9 cellular contexts compared by ENCODE assay signal in the genomic region with DNA sequence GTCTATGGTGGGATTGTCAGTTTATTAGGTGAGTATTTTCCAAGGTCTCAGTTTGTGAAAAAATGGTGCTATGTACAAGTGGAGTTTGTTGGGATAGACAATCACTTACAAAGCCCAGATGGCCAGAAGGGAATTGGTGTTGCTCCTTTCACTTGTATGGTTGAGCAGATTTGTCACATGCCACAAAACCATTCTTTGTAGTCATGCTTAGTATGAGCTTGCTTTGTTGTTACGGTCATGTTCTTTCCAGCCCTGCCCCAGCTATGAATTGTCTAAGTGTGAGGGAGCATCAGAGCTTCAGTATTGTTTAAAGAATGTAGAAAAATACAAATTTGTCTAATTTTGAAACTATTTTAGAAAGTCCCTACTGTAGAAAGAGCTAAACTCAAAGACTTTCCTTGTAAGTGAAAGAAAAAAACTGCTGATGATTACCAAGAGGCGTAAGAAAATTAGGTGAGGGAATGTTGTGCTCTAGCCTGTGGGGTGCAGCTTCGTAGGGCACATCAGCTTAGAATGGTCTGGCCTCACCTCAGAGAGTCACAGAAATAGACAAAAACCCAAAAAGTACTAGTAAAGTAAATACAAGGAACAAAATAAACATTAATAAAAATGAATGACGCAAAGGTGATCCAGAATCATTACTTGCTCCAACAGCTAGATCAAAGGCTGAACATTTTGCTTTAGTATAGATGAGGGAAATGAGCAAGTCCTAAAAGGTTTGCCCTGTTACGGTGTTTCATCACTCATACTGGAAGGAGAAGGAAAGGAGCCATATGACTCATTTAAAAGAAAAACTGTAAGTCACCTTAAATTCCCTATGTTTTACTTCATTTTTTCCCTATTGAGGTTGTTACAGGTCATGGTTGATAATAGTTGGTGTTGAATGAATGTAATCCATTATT. TPM values are rescaled to one million over a fixed set of nuclear protein-coding genes. Genes with fewer than 3 reads are reported as not detected.
DNase-seq lines count a peak whose midpoint lies in the region; ATAC-seq and TF ChIP-seq lines count a peak whose summit lies in the region.
"Had no signal": no experiment of that assay in that cellular context is flagged by ENCODE, and none has a peak within 500 bp of the region (broad histone marks: within the 10 kb centered on the region; RNA-seq: fewer than 3 reads in every experiment).

No MANE protein-coding gene starts in this region.

- no peaks in the 10 kb centered on the region for H3K9me2 ChIP-seq in SK-N-SH

- H3K27ac ChIP-seq in SK-N-SH (ENCODE audit: low read depth in 2 of 2, low read length in 1 of 2), result no peak overlapping the region

- TF ChIP-seq CTCF in SK-N-SH (IDR thresholded peaks at IDR 0.05) (no peak), fibroblast of the aortic adventitia (IDR thresholded peaks at IDR 0.05; ENCODE audit: insufficient read depth, low read length) (no peak)

- H3K79me2 ChIP-seq in SK-N-SH (ENCODE audit: insufficient read depth), result peaks cover 72% of the 10 kb centered on the region

- TF ChIP-seq EP300 in SK-N-SH (IDR thresholded peaks at IDR 0.05; ENCODE audit: borderline replicate concordance in 1 of 2, low read depth in 1 of 2, low read length in 1 of 2), result no peak

- H3K4me1 ChIP-seq in SK-N-SH (ENCODE audit: control insufficient read depth in 1 of 2, insufficient read depth in 2 of 2, low read depth in 1 of 2, low read length in 1 of 2), result peaks cover 13 to 35% of the 10 kb centered on the region in 2 experiments; a peak in 3 of 4 replicates

- POLR2A ChIA-PET in SK-N-SH (lab: Yijun Ruan, JAX) (no interaction called here), T-cell (lab: Charles Lee) (interaction anchor here (0.5 to 2.4 kb wide), 4 partner anchors 10 to 205 kb away, joined by 3 to 15 read pairs (median 3); a partner anchor contains a TSS)

- H3K9ac ChIP-seq in SK-N-SH, result no peak overlapping the region

- H3F3A ChIP-seq in SK-N-SH (replicated peaks; ENCODE audit: insufficient read depth), result peaks cover 49% of the 10 kb centered on the region

- no peak for TF ChIP-seq RAD21 in SK-N-SH (IDR thresholded peaks at IDR 0.05; ENCODE audit: low read length)

- H2AFZ ChIP-seq in SK-N-SH (ENCODE audit: low read depth), result no peak overlapping the region

- H3K4me2 ChIP-seq in SK-N-SH, result no peak overlapping the region

- H3K4me1 Mint-ChIP-seq in T-cell, result peaks cover 28 to 60% (median 56%) of the 10 kb centered on the region in 3 donors
- peaks cover 47% of the 10 kb centered on the region for H3K4me1 Mint-ChIP-seq in stimulated activated naive CD8-positive, alpha-beta T cell treated with anti-CD3 and anti-CD28 coated beads, Interleukin-15, amount 100 ng/mL, for 72 hours

- no peaks in the 10 kb centered on the region for H3K27me3 ChIP-seq in SK-N-SH (ENCODE audit: insufficient read depth)

- peak overlapping the region; percentile 93 to 96 for H3K27ac Mint-ChIP-seq in T-cell
- peak overlapping the region in 1 of 2 donors; percentile 79 for H3K27ac Mint-ChIP-seq in stimulated activated naive CD8-positive, alpha-beta T cell treated with anti-CD3 and anti-CD28 coated beads, Interleukin-15, amount 100 ng/mL, for 72 hours

- no peaks in the 10 kb centered on the region for H3K27me3 Mint-ChIP-seq in T-cell
- H3K27me3 Mint-ChIP-seq in stimulated activated naive CD8-positive, alpha-beta T cell treated with anti-CD3 and anti-CD28 coated beads, Interleukin-15, amount 100 ng/mL, for 72 hours, result no peaks in the 10 kb centered on the region

- peaks cover 46% of the 10 kb centered on the region for H3K36me3 Mint-ChIP-seq in T-cell

- peaks cover 23% of the 10 kb centered on the region for H4K20me1 ChIP-seq in SK-N-SH (ENCODE audit: insufficient read depth)

- ATAC-seq in SK-N-SH treated with all-trans-retinoic acid at 6 μM for 48 hours (no peak), T-cell (replicated peaks in 1 of 4) (peak in 1 of 4 experiments; percentile 40)
- peak; percentile 82 for ATAC-seq in stimulated activated naive CD8-positive, alpha-beta T cell treated with anti-CD3 and anti-CD28 coated beads, Interleukin-15, amount 100 ng/mL, for 72 hours

- peaks cover 0 to 16% (median 4%) of the 10 kb centered on the region in 3 donors for H3K9me3 Mint-ChIP-seq in T-cell
- peaks cover 8 to 10% of the 10 kb centered on the region in 2 donors for H3K9me3 Mint-ChIP-seq in stimulated activated naive CD8-positive, alpha-beta T cell treated with anti-CD3 and anti-CD28 coated beads, Interleukin-15, amount 100 ng/mL, for 72 hours

- peaks cover 54 to 65% of the 10 kb centered on the region in 2 experiments for H3K36me3 ChIP-seq in SK-N-SH (replicated peaks in 1 of 2; ENCODE audit: control insufficient read depth in 1 of 2, insufficient read depth in 2 of 2, low read length in 1 of 2)

- peak overlapping the region; percentile 32 to 62 (median 42) for H3K4me3 Mint-ChIP-seq in T-cell
- peak overlapping the region in 1 of 2 donors; percentile 40 for H3K4me3 Mint-ChIP-seq in stimulated activated naive CD8-positive, alpha-beta T cell treated with anti-CD3 and anti-CD28 coated beads, Interleukin-15, amount 100 ng/mL, for 72 hours

- 0 out of 2 replicates have a peak, but pooled peaks cover 12% of the 10 kb centered on the region for H3K9me3 ChIP-seq in SK-N-SH

- CTCF ChIA-PET in SK-N-SH (lab: Yijun Ruan, JAX) (interaction anchor here (0.9 to 2.7 kb wide), 2 partner anchors 126 to 135 kb away, joined by 3 to 12 read pairs; no protein-coding TSS in a partner anchor), T-cell (lab: Charles Lee) (interaction anchor here (0.6 to 3.0 kb wide), 11 partner anchors 11 to 208 kb away, joined by 3 to 20 read pairs (median 4); no protein-coding TSS in a partner anchor)

- DNase-seq in SK-N-SH (no peak), T-cell (no peak), fibroblast of the aortic adventitia (ENCODE audit: low read depth) (peak; percentile 81), DMS114 treated with DMSO at 0.1 percent for 48 hours (lab: John Stamatoyannopoulos, UW; ENCODE audit: unreplicated experiment) (no peak), NAMALWA (ENCODE audit: low spot score) (no peak), HUDEP-2 (lab: John Stamatoyannopoulos, UW; ENCODE audit: unreplicated experiment in 76 of 76) (no peak)
- no peak for DNase-seq in stimulated activated naive CD8-positive, alpha-beta T cell treated with anti-CD3 and anti-CD28 coated beads, Interleukin-15, amount 100 ng/mL, for 72 hours
- DNase-seq: aorta had no signal

- H3K4me3 ChIP-seq in SK-N-SH (ENCODE audit: low read depth in 2 of 2, low read length in 1 of 2), result no peak overlapping the region
- H3K4me3 ChIP-seq in fibroblast of the aortic adventitia (ENCODE audit: low read depth, low read length), result no peak overlapping the region

- 85% methylated on average over 5 of the region's 5 CpGs for WGBS in SK-N-SH (ENCODE audit: low lambda C conversion rate)

TF ChIP-seq in SK-N-SH treated with all-trans-retinoic acid at 6 μM for 48 hours, 23 proteins besides CTCF, POLR2A, EP300 and RAD21 (continues in another document):
- TF ChIP-seq ESRRG (CRISPR knock-in tag; IDR thresholded peaks at IDR 0.05), result no peak
- no peak for TF ChIP-seq ZNF8 (CRISPR knock-in tag; IDR thresholded peaks at IDR 0.05)
- TF ChIP-seq, protein P1, sequence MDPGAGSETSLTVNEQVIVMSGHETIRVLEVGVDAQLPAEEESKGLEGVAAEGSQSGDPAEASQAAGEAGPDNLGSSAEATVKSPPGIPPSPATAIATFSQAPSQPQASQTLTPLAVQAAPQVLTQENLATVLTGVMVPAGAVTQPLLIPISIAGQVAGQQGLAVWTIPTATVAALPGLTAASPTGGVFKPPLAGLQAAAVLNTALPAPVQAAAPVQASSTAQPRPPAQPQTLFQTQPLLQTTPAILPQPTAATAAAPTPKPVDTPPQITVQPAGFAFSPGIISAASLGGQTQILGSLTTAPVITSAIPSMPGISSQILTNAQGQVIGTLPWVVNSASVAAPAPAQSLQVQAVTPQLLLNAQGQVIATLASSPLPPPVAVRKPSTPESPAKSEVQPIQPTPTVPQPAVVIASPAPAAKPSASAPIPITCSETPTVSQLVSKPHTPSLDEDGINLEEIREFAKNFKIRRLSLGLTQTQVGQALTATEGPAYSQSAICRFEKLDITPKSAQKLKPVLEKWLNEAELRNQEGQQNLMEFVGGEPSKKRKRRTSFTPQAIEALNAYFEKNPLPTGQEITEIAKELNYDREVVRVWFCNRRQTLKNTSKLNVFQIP (CRISPR knock-in tag; IDR thresholded peaks at IDR 0.05; ENCODE audit: borderline replicate concordance, low read depth), result no peak
- no peak for TF ChIP-seq ZNF70 (CRISPR knock-in tag; IDR thresholded peaks at IDR 0.05)
- 0 out of 2 replicates have a peak, but pooled peaks have one; percentile 6 for TF ChIP-seq ZC3H10 (CRISPR knock-in tag; IDR thresholded peaks at IDR 0.05)
- TF ChIP-seq ARNTL (CRISPR knock-in tag; IDR thresholded peaks at IDR 0.05; ENCODE audit: borderline replicate concordance, low read depth), result no peak

TF ChIP-seq in SK-N-SH, 30 proteins besides CTCF, POLR2A, EP300 and RAD21 (continues in another document):
- TF ChIP-seq RXRA (IDR thresholded peaks at IDR 0.05; ENCODE audit: borderline replicate concordance, low read depth) (no peak), FOSL2 (IDR thresholded peaks at IDR 0.05; ENCODE audit: borderline replicate concordance, low read depth) (no peak), EZH2phosphoT487 (IDR thresholded peaks at IDR 0.05; ENCODE audit: borderline replicate concordance, low read depth) (no peak), MEF2A (IDR thresholded peaks at IDR 0.05; ENCODE audit: borderline replicate concordance, low read depth) (no peak), TCF12 (IDR thresholded peaks at IDR 0.05) (no peak), YY1 (IDR thresholded peaks at IDR 0.05; ENCODE audit: low read depth) (no peak)

RNA-seq across cellular contexts. Expression of a gene that starts 9.2 kb away (rescaled TPM):
- polyA plus RNA-seq in SK-N-SH (2012; rRNA removed), result 82.3 and 113 TPM in 2 replicates
- 78.8 and 86.9 TPM in 2 replicates for polyA plus RNA-seq in SK-N-SH (2012; cell fraction: cytosol; rRNA removed)
- polyA plus RNA-seq in SK-N-SH (2012; cell fraction: nucleus; rRNA removed), result 121 and 190 TPM in 2 replicates
- total RNA-seq in T-cell (10 to 100 TPM; 40.5 to 90.5 (median 81.8) TPM), fibroblast of the aortic adventitia (ENCODE audit: low replicate concordance) (68.4 and 106 TPM in 2 replicates)
